In the genomic region with DNA sequence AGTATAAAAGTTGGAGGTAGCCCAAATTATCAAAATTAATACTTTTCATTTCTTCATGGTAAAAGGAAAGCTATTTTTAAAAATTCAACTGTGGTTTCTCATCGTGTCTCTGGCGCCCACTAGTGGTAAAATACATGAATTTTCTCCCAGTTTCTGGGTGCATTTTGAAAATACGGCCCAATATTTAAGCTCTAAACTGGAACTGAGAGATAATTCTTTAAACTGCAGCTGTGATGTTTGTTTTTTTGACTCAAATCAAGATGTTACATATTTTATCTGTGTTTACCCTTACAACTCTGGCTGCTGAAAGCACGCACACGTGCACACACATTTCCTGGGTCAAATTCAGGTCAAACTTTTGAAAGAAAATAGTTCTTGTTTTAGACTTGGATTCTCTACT, we compare ENCODE assay signal across 8 cellular contexts.
DNase-seq lines count a peak whose midpoint lies in the region; ATAC-seq and TF ChIP-seq lines count a peak whose summit lies in the region.

No MANE protein-coding gene starts in this region.

- H3K4me1 Mint-ChIP-seq in nephron progenitor cell, result peaks cover 19% of the 10 kb centered on the region

- H3K4me1 ChIP-seq in Loucy (ENCODE audit: insufficient read depth, low read length, poor library complexity, severe bottlenecking), result peaks cover 23% of the 10 kb centered on the region

- peak overlapping the region; percentile 3 for H3K4me2 ChIP-seq in Loucy (ENCODE audit: low read depth, low read length, poor library complexity, severe bottlenecking)

- no peak overlapping the region for H3K4me3 Mint-ChIP-seq in nephron progenitor cell

- no peak for ATAC-seq in HG02642 (IDR thresholded peaks at IDR 0.05; ENCODE audit: poor library complexity, unreplicated experiment)
- no peak for ATAC-seq in GM21528 (IDR thresholded peaks at IDR 0.05; ENCODE audit: low FRiP score, unreplicated experiment)

- no peaks in the 10 kb centered on the region for H3K79me2 ChIP-seq in Loucy (ENCODE audit: insufficient read depth, low read length)

- H3K36me3 ChIP-seq in Loucy (ENCODE audit: insufficient read depth, low read length), result no peaks in the 10 kb centered on the region

- TF ChIP-seq CTCF in Loucy (conservative IDR thresholded peaks at IDR 0.05; ENCODE audit: low read length) (peak; percentile 81), nephron progenitor cell (IDR thresholded peaks at IDR 0.05) (peak; percentile 97)

- peaks cover 22% of the 10 kb centered on the region for H3K36me3 Mint-ChIP-seq in nephron progenitor cell (ENCODE audit: low read depth)

- no peaks in the 10 kb centered on the region for H3K27me3 ChIP-seq in Loucy (ENCODE audit: insufficient read depth, low read length, poor library complexity, severe bottlenecking)

- no peaks in the 10 kb centered on the region for H3K9me2 ChIP-seq in Loucy (replicated peaks; ENCODE audit: low read depth, low read length)

- no peaks in the 10 kb centered on the region for H4K20me1 ChIP-seq in Loucy (ENCODE audit: insufficient read depth, low read length, poor library complexity, severe bottlenecking)

- 0 out of 2 replicates have a peak overlapping the region, but pooled peaks have one; percentile 63 for H2AFZ ChIP-seq in Loucy (ENCODE audit: low read length)

- H3K4me3 ChIP-seq in Loucy (ENCODE audit: low read length, poor library complexity, severe bottlenecking), result no peak overlapping the region

- DNase-seq in NCI-H82 (lab: John Stamatoyannopoulos, UW), result peak; percentile 33
- DNase-seq in NCI-H82 treated with DMSO at 0.1 percent for 48 hours (lab: John Stamatoyannopoulos, UW; ENCODE audit: unreplicated experiment), result no peak
- DNase-seq in central memory CD4-positive, alpha-beta T cell, result peak; percentile 29
- peak; percentile 15 for DNase-seq in nephron progenitor cell
- DNase-seq in NCI-H146 treated with DMSO at 0.1 percent for 48 hours (lab: John Stamatoyannopoulos, UW; ENCODE audit: unreplicated experiment), result no peak

- no peaks in the 10 kb centered on the region for H3F3A ChIP-seq in Loucy (ENCODE audit: low read depth)

- no peaks in the 10 kb centered on the region for H3K9me3 ChIP-seq in Loucy (ENCODE audit: insufficient read depth, low read depth, low read length)

- peaks cover 41% of the 10 kb centered on the region for H3K9me3 Mint-ChIP-seq in nephron progenitor cell

- no peaks in the 10 kb centered on the region for H3K27me3 Mint-ChIP-seq in nephron progenitor cell (ENCODE audit: low read depth, poor library complexity)

- H3K27ac Mint-ChIP-seq in nephron progenitor cell, result no peak overlapping the region

- no peak overlapping the region for H3K9ac ChIP-seq in Loucy (ENCODE audit: low read depth, low read length, poor library complexity, severe bottlenecking)

Comparison
In these comparisons a context has a peak if more than half of its experiments do, and no peak if none do; other contexts are left out.
1. DNase-seq: peak in NCI-H82 (single experiment), central memory CD4-positive, alpha-beta T cell (single experiment) and nephron progenitor cell (single experiment); none in NCI-H82 treated with DMSO at 0.1 percent for 48 hours (single experiment) and NCI-H146 treated with DMSO at 0.1 percent for 48 hours (single experiment).